ENCODE assay signal across 23 cellular contexts in genomic region chr1:17185485-17185860, GRCh38. TPM values are rescaled to one million over a fixed set of nuclear protein-coding genes. Genes with fewer than 3 reads are reported as not detected.
"Had no signal": no experiment of that assay in that cellular context is flagged by ENCODE, and none has a peak within 500 bp of the region (broad histone marks: within the 10 kb centered on the region; RNA-seq: fewer than 3 reads in every experiment).

No MANE protein-coding gene starts in this region.

- H3K27ac ChIP-seq: adrenal gland, breast epithelium, gastroesophageal sphincter, heart left ventricle, pancreas, right lobe of liver, stomach, thoracic aorta had no signal

- H3K4me1 ChIP-seq: adrenal gland, breast epithelium, gastroesophageal sphincter, pancreas, right lobe of liver, stomach had no signal

- H3K27me3 ChIP-seq: adrenal gland, breast epithelium, pancreas, right lobe of liver had no signal

- H3K4me3 Mint-ChIP-seq: activated CD4-positive, alpha-beta memory T cell treated with anti-CD3 and anti-CD28 coated beads, Interleukin-2, amount 10 ng/mL, durations not matched to agents 7 days and 5 days; activated T-cell treated with anti-CD3 and anti-CD28 coated beads, Interleukin-2, amount 50 U/mL, for 24 hours; WTC11 had no signal

- H3K4me3 ChIP-seq: adrenal gland, breast epithelium, gastroesophageal sphincter, heart left ventricle, pancreas, right lobe of liver, stomach, thoracic aorta had no signal

- DNase-seq: activated CD4-positive, alpha-beta memory T cell treated with anti-CD3 and anti-CD28 coated beads, Interleukin-2, amount 10 ng/mL, durations not matched to agents 7 days and 5 days; activated CD4-positive, alpha-beta T cell treated with anti-CD3 and anti-CD28 coated beads for 48 hours; activated naive CD4-positive, alpha-beta T cell treated with anti-CD3 and anti-CD28 coated beads, Interleukin-2, amount 50 U/mL, for 16 hours; activated T-cell treated with anti-CD3 and anti-CD28 coated beads, Interleukin-2, amount 50 U/mL, for 24 hours; cortex of kidney; effector CD4-positive, alpha-beta T cell; mesendoderm; pancreas; small intestine; stimulated activated CD4-positive, alpha-beta T cell treated with anti-CD3 and anti-CD28 coated beads, Interleukin-15, amount 100 ng/mL, for 24 hours; stimulated activated CD4-positive, alpha-beta T cell treated with anti-CD3 and anti-CD28 coated beads, Interleukin-2, amount 100 ng/mL, for 48 hours; stomach had no signal

- ATAC-seq: gastroesophageal sphincter, heart left ventricle, WTC11 had no signal

- H3K9me3 ChIP-seq: adrenal gland, breast epithelium, pancreas, right lobe of liver, thoracic aorta had no signal

- H3K27ac Mint-ChIP-seq: activated CD4-positive, alpha-beta memory T cell treated with anti-CD3 and anti-CD28 coated beads, Interleukin-2, amount 10 ng/mL, durations not matched to agents 7 days and 5 days; activated T-cell treated with anti-CD3 and anti-CD28 coated beads, Interleukin-2, amount 50 U/mL, for 24 hours; activated T-helper 2 cell treated with anti-CD3 and anti-CD28 coated beads, Interferon-gamma antibody, Interleukin-2, Interleukin-4, amounts not matched to agents 10 μg/mL and 5 μg/mL and 100 μg/mL, durations not matched to agents 14 hours and 24 hours and 36 hours; WTC11 had no signal

- H3K36me3 ChIP-seq: adrenal gland, breast epithelium, gastroesophageal sphincter, heart left ventricle, pancreas, right lobe of liver, stomach, thoracic aorta had no signal

RNA-seq across cellular contexts. Expression of gene PADI1, which starts 19.5 kb away (rescaled TPM):
- total RNA-seq: activated CD4-positive, alpha-beta memory T cell treated with anti-CD3 and anti-CD28 coated beads, Interleukin-2, amount 10 ng/mL, durations not matched to agents 7 days and 5 days; activated T-helper 2 cell treated with anti-CD3 and anti-CD28 coated beads, Interferon-gamma antibody, Interleukin-2, Interleukin-4, amounts not matched to agents 10 μg/mL and 5 μg/mL and 100 μg/mL, durations not matched to agents 14 hours and 24 hours and 36 hours; adrenal gland; astrocyte; heart left ventricle; naive thymus-derived CD8-positive, alpha-beta T cell; pancreas had no signal
- polyA plus RNA-seq: liver; naive thymus-derived CD8-positive, alpha-beta T cell had no signal
